Comparison of ENCODE assay signal across 1 cellular context in the genomic region with DNA sequence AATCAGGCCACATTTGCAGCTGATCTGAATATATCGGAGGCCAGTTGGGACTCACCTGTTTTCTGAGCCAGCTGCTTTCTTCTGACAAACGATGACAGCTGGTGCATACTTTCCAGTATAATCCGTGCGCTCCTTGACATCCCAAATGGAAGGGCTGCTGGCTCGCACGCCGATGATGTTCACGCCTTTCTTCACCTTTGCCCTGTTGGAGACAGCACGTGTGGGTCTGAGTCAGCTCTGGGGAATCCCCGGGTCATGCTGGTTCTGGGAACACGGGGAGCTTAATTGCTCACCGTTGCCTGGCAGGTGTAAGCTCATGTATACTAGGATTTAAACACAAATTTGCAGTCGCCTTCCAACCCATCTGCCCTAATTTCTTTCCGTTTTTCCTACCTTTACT.
TF ChIP-seq lines count a peak whose summit lies in the region.

No MANE protein-coding gene starts in this region.

TF ChIP-seq in GM23338, 12 proteins besides CTCF, POLR2A, EP300 and RAD21 (continued from another document):
- TF ChIP-seq, protein P1, sequence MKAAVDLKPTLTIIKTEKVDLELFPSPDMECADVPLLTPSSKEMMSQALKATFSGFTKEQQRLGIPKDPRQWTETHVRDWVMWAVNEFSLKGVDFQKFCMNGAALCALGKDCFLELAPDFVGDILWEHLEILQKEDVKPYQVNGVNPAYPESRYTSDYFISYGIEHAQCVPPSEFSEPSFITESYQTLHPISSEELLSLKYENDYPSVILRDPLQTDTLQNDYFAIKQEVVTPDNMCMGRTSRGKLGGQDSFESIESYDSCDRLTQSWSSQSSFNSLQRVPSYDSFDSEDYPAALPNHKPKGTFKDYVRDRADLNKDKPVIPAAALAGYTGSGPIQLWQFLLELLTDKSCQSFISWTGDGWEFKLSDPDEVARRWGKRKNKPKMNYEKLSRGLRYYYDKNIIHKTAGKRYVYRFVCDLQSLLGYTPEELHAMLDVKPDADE (IDR thresholded peaks at IDR 0.05), result no peak
